Comparison of ENCODE assay signal across 12 cellular contexts in genomic region chr5:98975682-98976407, GRCh38. TPM values are rescaled to one million over a fixed set of nuclear protein-coding genes. Genes with fewer than 3 reads are reported as not detected.
DNase-seq lines count a peak whose midpoint lies in the region; ATAC-seq lines count a peak whose summit lies in the region.
"Had no signal": no experiment of that assay in that cellular context is flagged by ENCODE, and none has a peak within 500 bp of the region (broad histone marks: within the 10 kb centered on the region; RNA-seq: fewer than 3 reads in every experiment).

No MANE protein-coding gene starts in this region.

- no peak overlapping the region for H3K14ac ChIP-seq in neuronal stem cell (ENCODE audit: low read length)

- DNase-seq in SW480 (ENCODE audit: low spot score) (peak; percentile 27), neuronal stem cell (ENCODE audit: low spot score) (no peak), NCI-H446 (lab: John Stamatoyannopoulos, UW) (no peak)
- no peak for DNase-seq in activated CD8-positive, alpha-beta memory T cell treated with anti-CD3 and anti-CD28 coated beads, Interleukin-2, amount 50 U/mL, for 4 hours
- DNase-seq in natural killer cell treated with Interleukin-12 subunit alpha and Interleukin-12 subunit beta and Interleukin-15 and Interleukin-18, amount 100 ng/mL, for 72 hours (ENCODE audit: low spot score), result no peak
- DNase-seq: activated CD4-positive, alpha-beta memory T cell treated with anti-CD3 and anti-CD28 coated beads, Interleukin-2, amount 10 ng/mL, durations not matched to agents 7 days and 5 days; effector memory CD4-positive, alpha-beta T cell; NCI-H1092 had no signal

- H2BK15ac ChIP-seq in neuronal stem cell (ENCODE audit: low read length), result no peak overlapping the region

- H3K27ac Mint-ChIP-seq in natural killer cell treated with Interleukin-12 subunit alpha and Interleukin-12 subunit beta and Interleukin-15 and Interleukin-18, amount 100 ng/mL, for 72 hours, result no peak overlapping the region
- H3K27ac Mint-ChIP-seq: activated CD4-positive, alpha-beta memory T cell treated with anti-CD3 and anti-CD28 coated beads, Interleukin-2, amount 10 ng/mL, durations not matched to agents 7 days and 5 days had no signal

- no peaks in the 10 kb centered on the region for H3K27me3 ChIP-seq in neuronal stem cell (ENCODE audit: control insufficient read depth in 3 of 3, insufficient read depth in 3 of 3, low read depth in 1 of 3, low read length in 3 of 3)

- H2BK12ac ChIP-seq in neuronal stem cell (ENCODE audit: low read length), result no peak overlapping the region

- no peaks in the 10 kb centered on the region for H3K4me1 ChIP-seq in neuronal stem cell (ENCODE audit: control insufficient read depth in 2 of 2, insufficient read depth in 1 of 2, low read depth in 1 of 2, low read length in 2 of 2)

- H3K4me3 ChIP-seq in neuronal stem cell (ENCODE audit: low read length in 2 of 2), result no peak overlapping the region

- no peak overlapping the region for H2BK120ac ChIP-seq in neuronal stem cell (ENCODE audit: low read depth, low read length)

- ATAC-seq in GM18498 (IDR thresholded peaks at IDR 0.05; ENCODE audit: unreplicated experiment) (peak; percentile 89), GM21360 (IDR thresholded peaks at IDR 0.05; ENCODE audit: unreplicated experiment) (peak; percentile 89), HG03025 (IDR thresholded peaks at IDR 0.05; ENCODE audit: low FRiP score, unreplicated experiment) (peak; percentile 68)
- ATAC-seq in natural killer cell treated with Interleukin-12 subunit alpha and Interleukin-12 subunit beta and Interleukin-15 and Interleukin-18, amount 100 ng/mL, for 72 hours, result no peak
- ATAC-seq: sciatic nerve had no signal

- peaks cover 0 to 3% of the 10 kb centered on the region in 2 donors for H3K27me3 Mint-ChIP-seq in natural killer cell treated with Interleukin-12 subunit alpha and Interleukin-12 subunit beta and Interleukin-15 and Interleukin-18, amount 100 ng/mL, for 72 hours

- no peak overlapping the region for H2BK5ac ChIP-seq in neuronal stem cell (ENCODE audit: low read length)

- H3K4ac ChIP-seq in neuronal stem cell (ENCODE audit: low read length), result no peak overlapping the region

- no peaks in the 10 kb centered on the region for H3K79me1 ChIP-seq in neuronal stem cell (ENCODE audit: low read depth, low read length)

- no peaks in the 10 kb centered on the region for H3K36me3 ChIP-seq in neuronal stem cell (replicated peaks in 1 of 2; ENCODE audit: control insufficient read depth in 2 of 2, insufficient read depth in 2 of 2, low read length in 2 of 2)

- H3K9me3 ChIP-seq in neuronal stem cell (replicated peaks in 1 of 2; ENCODE audit: control insufficient read depth in 2 of 2, insufficient read depth in 1 of 2, low read depth in 1 of 2, low read length in 2 of 2), result no peaks in the 10 kb centered on the region

- no peaks in the 10 kb centered on the region for H3K9me3 Mint-ChIP-seq in natural killer cell treated with Interleukin-12 subunit alpha and Interleukin-12 subunit beta and Interleukin-15 and Interleukin-18, amount 100 ng/mL, for 72 hours
- H3K9me3 Mint-ChIP-seq: activated CD4-positive, alpha-beta memory T cell treated with anti-CD3 and anti-CD28 coated beads, Interleukin-2, amount 10 ng/mL, durations not matched to agents 7 days and 5 days had no signal

- H2AK5ac ChIP-seq in neuronal stem cell (ENCODE audit: low read depth, low read length), result no peak overlapping the region

- H3K23ac ChIP-seq in neuronal stem cell (ENCODE audit: low read depth, low read length, poor library complexity), result no peak overlapping the region

- no peak overlapping the region for H3K27ac ChIP-seq in neuronal stem cell (replicated peaks; ENCODE audit: low read length)

- H3K36me3 Mint-ChIP-seq in natural killer cell treated with Interleukin-12 subunit alpha and Interleukin-12 subunit beta and Interleukin-15 and Interleukin-18, amount 100 ng/mL, for 72 hours, result no peaks in the 10 kb centered on the region

- no peak overlapping the region for H3K9ac ChIP-seq in neuronal stem cell (ENCODE audit: low read depth, low read length, poor library complexity)

- no peak overlapping the region for H3K18ac ChIP-seq in neuronal stem cell (ENCODE audit: low read length)

- H3K4me2 ChIP-seq in neuronal stem cell (ENCODE audit: insufficient read depth, low read length, poor library complexity, severe bottlenecking), result no peak overlapping the region

- H4K8ac ChIP-seq in neuronal stem cell (ENCODE audit: low read depth, low read length), result no peak overlapping the region

- peaks cover 6% of the 10 kb centered on the region in 2 donors for H3K4me1 Mint-ChIP-seq in natural killer cell treated with Interleukin-12 subunit alpha and Interleukin-12 subunit beta and Interleukin-15 and Interleukin-18, amount 100 ng/mL, for 72 hours (ENCODE audit: low read depth in 2 of 2)

- WGBS in neuronal stem cell (ENCODE audit: extremely low coverage in 2 of 2, insufficient read length in 2 of 2, insufficient replicate concordance in 1 of 2), 2 donors, result no CpG with 5 or more reads among the region's 4 CpGs

- H4K91ac ChIP-seq in neuronal stem cell (ENCODE audit: low read depth, low read length, poor library complexity), result no peak overlapping the region

- H3K4me3 Mint-ChIP-seq in natural killer cell treated with Interleukin-12 subunit alpha and Interleukin-12 subunit beta and Interleukin-15 and Interleukin-18, amount 100 ng/mL, for 72 hours, result no peak overlapping the region
- H3K4me3 Mint-ChIP-seq: activated CD4-positive, alpha-beta memory T cell treated with anti-CD3 and anti-CD28 coated beads, Interleukin-2, amount 10 ng/mL, durations not matched to agents 7 days and 5 days had no signal

- no peak overlapping the region for H2AFZ ChIP-seq in neuronal stem cell (ENCODE audit: low read length)

RNA-seq across cellular contexts. Expression of gene CHD1, which starts 47.0 kb away (rescaled TPM):
- polyA plus RNA-seq in neuronal stem cell (2013, experiment 1 of 2), result 55.1 TPM
- polyA plus RNA-seq in neuronal stem cell (2013, experiment 2 of 2), result 56.5 TPM
- 10 to 100 TPM; 64.8 to 68.0 TPM for total RNA-seq in natural killer cell treated with Interleukin-12 subunit alpha and Interleukin-12 subunit beta and Interleukin-15 and Interleukin-18, amount 100 ng/mL, for 72 hours

Comparison
In these comparisons a context has a peak if more than half of its experiments do, and no peak if none do; other contexts are left out.
1. ATAC-seq: peak in GM18498 (single experiment), GM21360 (single experiment) and HG03025 (single experiment); none in natural killer cell treated with Interleukin-12 subunit alpha and Interleukin-12 subunit beta and Interleukin-15 and Interleukin-18, amount 100 ng/mL, for 72 hours (0 of 2).